ENCODE assay signal across 2 cellular contexts in the genomic region with DNA sequence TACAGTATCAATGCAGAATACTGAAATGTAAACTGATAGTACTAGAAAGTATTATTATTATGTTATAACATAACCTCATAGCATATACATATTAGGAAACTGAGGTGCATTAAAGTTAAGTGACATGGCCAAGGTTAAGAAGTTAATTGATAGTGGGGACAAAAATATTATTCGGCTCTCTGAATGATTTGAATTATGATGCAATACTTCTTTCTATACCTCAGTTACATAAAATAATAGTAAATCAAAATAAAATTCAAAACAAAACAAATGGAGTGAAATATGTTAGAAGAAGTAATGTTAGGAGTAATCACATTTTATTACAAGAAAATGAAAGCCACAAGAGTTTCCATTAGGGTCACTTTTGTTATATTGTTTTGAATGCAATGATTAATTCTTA.
TF ChIP-seq lines count a peak whose summit lies in the region.

No MANE protein-coding gene starts in this region.

TF ChIP-seq in IMR-90, 13 proteins besides CTCF, POLR2A, EP300 and RAD21 (continued from another document):
- peak; percentile 75 for TF ChIP-seq CEBPB (IDR thresholded peaks at IDR 0.05; ENCODE audit: low read depth, low read length)
- TF ChIP-seq RCOR1 (IDR thresholded peaks at IDR 0.05; ENCODE audit: insufficient replicate concordance, low read length): no peak
- no peak for TF ChIP-seq BHLHE40 (IDR thresholded peaks at IDR 0.05; ENCODE audit: low read depth, low read length)
- no peak for TF ChIP-seq ELK1 (IDR thresholded peaks at IDR 0.05; ENCODE audit: borderline replicate concordance, low read depth, low read length)
- TF ChIP-seq MXI1 (IDR thresholded peaks at IDR 0.05; ENCODE audit: borderline replicate concordance, low read depth, low read length): no peak
- no peak for TF ChIP-seq USF2 (IDR thresholded peaks at IDR 0.05; ENCODE audit: low read depth, low read length)

TF ChIP-seq in H1, 55 proteins besides CTCF, POLR2A, EP300 and RAD21:
- TF ChIP-seq, protein P1, sequence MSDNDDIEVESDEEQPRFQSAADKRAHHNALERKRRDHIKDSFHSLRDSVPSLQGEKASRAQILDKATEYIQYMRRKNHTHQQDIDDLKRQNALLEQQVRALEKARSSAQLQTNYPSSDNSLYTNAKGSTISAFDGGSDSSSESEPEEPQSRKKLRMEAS (IDR thresholded peaks at IDR 0.05): no peak
- TF ChIP-seq JUN (IDR thresholded peaks at IDR 0.05; ENCODE audit: low read depth, low read length) (no peak), CEBPB (IDR thresholded peaks at IDR 0.05; ENCODE audit: low read depth, low read length) (peak; percentile 28; the same call in 1 of the 2 replicates)
